Comparison of ENCODE assay signal across 11 cellular contexts in genomic region chr10:74058071-74058470, GRCh38.
DNase-seq lines count a peak whose midpoint lies in the region; ATAC-seq, FAIRE-seq and TF ChIP-seq lines count a peak whose summit lies in the region.
"Had no signal": no experiment of that assay in that cellular context is flagged by ENCODE, and none has a peak within 500 bp of the region (broad histone marks: within the 10 kb centered on the region; RNA-seq: fewer than 3 reads in every experiment).

No MANE protein-coding gene starts in this region.

- no peaks in the 10 kb centered on the region for H3K9me3 Mint-ChIP-seq in CD4-positive, alpha-beta T cell
- no peaks in the 10 kb centered on the region for H3K9me3 Mint-ChIP-seq in immature natural killer cell
- H3K9me3 Mint-ChIP-seq: neural crest cell had no signal

- FAIRE-seq in GM12891 (lab: Jason Lieb, UNC) = peak; percentile 75

- no peak for DNase-seq in CD4-positive, alpha-beta T cell
- DNase-seq in GM12891 (ENCODE audit: insufficient read length, low spot score) = no peak
- DNase-seq in NCI-H748 treated with DMSO at 0.1 percent for 48 hours (lab: John Stamatoyannopoulos, UW) = peak; percentile 15
- no peak for DNase-seq in immature natural killer cell
- DNase-seq in NCI-H2081 (lab: John Stamatoyannopoulos, UW) = no peak
- no peak for DNase-seq in hepatic stellate cell (ENCODE audit: low spot score)
- no peak for DNase-seq in ACHN
- DNase-seq: activated effector memory CD4-positive, alpha-beta T cell treated with anti-CD3 and anti-CD28 coated beads, Interleukin-2, amount 50 U/mL, for 16 hours; Peyer's patch had no signal

- CTCF ChIA-PET in CD4-positive, alpha-beta T cell (lab: Charles Lee) = interaction anchor here (1.1 to 1.2 kb wide), 3 partner anchors 8 to 178 kb away, joined by 3 to 4 read pairs (median 3); no protein-coding TSS in a partner anchor

- H3K27ac ChIP-seq in CD4-positive, alpha-beta T cell (ENCODE audit: low read depth, low read length) = no peak overlapping the region
- H3K27ac ChIP-seq: Peyer's patch had no signal

- H3K27ac Mint-ChIP-seq in CD4-positive, alpha-beta T cell = no peak overlapping the region
- H3K27ac Mint-ChIP-seq in immature natural killer cell = peak overlapping the region; percentile 22 to 79 (median 76)

- intact Hi-C loops in CD4-positive, alpha-beta T cell (cut with DNase I, micrococcal nuclease) = no loop called here

- H3K27me3 Mint-ChIP-seq in CD4-positive, alpha-beta T cell = no peaks in the 10 kb centered on the region
- peaks cover 0 to 2% (median 2%) of the 10 kb centered on the region in 3 donors for H3K27me3 Mint-ChIP-seq in immature natural killer cell (ENCODE audit: low read depth in 3 of 3)

- H3K27me3 ChIP-seq in CD4-positive, alpha-beta T cell (ENCODE audit: control insufficient read depth, insufficient read depth, low read length) = no peaks in the 10 kb centered on the region
- H3K27me3 ChIP-seq: Peyer's patch had no signal

- in situ Hi-C loops in ACHN (cut with HindIII; ENCODE audit: low pct_ligation_motif_present, low pct_unique_long_range_greater_than_20kb, low sequenced_read_pairs) = no loop called here

- no peaks in the 10 kb centered on the region for H3K9me3 ChIP-seq in CD4-positive, alpha-beta T cell (ENCODE audit: control insufficient read depth, low read length)
- H3K9me3 ChIP-seq: Peyer's patch had no signal

- no peak for ATAC-seq in CD4-positive, alpha-beta T cell (ENCODE audit: poor library complexity)
- ATAC-seq in GM18520 (IDR thresholded peaks at IDR 0.05; ENCODE audit: unreplicated experiment) = no peak

- H3K4me1 Mint-ChIP-seq in CD4-positive, alpha-beta T cell (ENCODE audit: low read depth) = peaks cover 38% of the 10 kb centered on the region
- H3K4me1 Mint-ChIP-seq in immature natural killer cell = peaks cover 49 to 72% of the 10 kb centered on the region in 2 donors
- H3K4me1 Mint-ChIP-seq: neural crest cell had no signal

- POLR2A ChIA-PET in CD4-positive, alpha-beta T cell (lab: Charles Lee) = interaction anchor here (0.6 kb wide), 1 partner anchor 9 kb away, joined by 3 read pairs; no protein-coding TSS in a partner anchor

- no peak for TF ChIP-seq POLR2A in GM12891 (IDR thresholded peaks at IDR 0.05; ENCODE audit: low read depth, low read length)

- H3K36me3 Mint-ChIP-seq in CD4-positive, alpha-beta T cell (ENCODE audit: low read depth) = peaks cover 3% of the 10 kb centered on the region
- H3K36me3 Mint-ChIP-seq in immature natural killer cell = peaks cover 1 to 3% (median 2%) of the 10 kb centered on the region in 3 donors

- TF ChIP-seq CTCF in CD4-positive, alpha-beta T cell (IDR thresholded peaks at IDR 0.05) = no peak

- peak overlapping the region; percentile 5 for H3K4me3 Mint-ChIP-seq in CD4-positive, alpha-beta T cell
- H3K4me3 Mint-ChIP-seq in immature natural killer cell = peak overlapping the region; percentile 41 to 78 (median 75)
- H3K4me3 Mint-ChIP-seq: neural crest cell had no signal

TF ChIP-seq in GM12891, 5 proteins besides CTCF, POLR2A, EP300 and RAD21:
- TF ChIP-seq SPI1 (IDR thresholded peaks at IDR 0.05; ENCODE audit: low read depth, low read length) (peak; percentile 83), TAF1 (IDR thresholded peaks at IDR 0.05; ENCODE audit: low read depth, low read length) (no peak)
